Comparison of ENCODE assay signal across 2 cellular contexts in the genomic region with DNA sequence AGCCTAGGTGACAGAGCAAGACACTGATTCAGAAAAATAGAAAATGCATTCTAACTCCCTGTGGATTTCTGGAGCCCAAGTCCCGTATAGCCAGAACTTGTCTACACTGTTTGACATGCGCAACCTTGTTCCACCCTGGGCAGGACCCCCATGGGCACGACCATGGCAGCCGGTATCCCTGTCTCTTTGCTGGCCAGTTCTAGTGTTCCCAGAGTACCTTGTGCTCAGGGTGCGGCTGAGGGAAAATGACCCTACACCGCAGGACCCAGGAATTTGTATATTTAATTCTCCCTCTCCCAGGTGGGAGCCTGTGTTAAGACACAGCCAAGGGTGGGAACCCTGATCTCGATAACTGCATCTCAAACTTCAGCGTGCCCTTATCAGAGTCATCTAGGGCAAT.
TF ChIP-seq lines count a peak whose summit lies in the region.

No MANE protein-coding gene starts in this region.

TF ChIP-seq in H1, 55 proteins besides CTCF, POLR2A, EP300 and RAD21:
- no peak for TF ChIP-seq USF2 (IDR thresholded peaks at IDR 0.05; ENCODE audit: low read length)
- TF ChIP-seq TAF1 (IDR thresholded peaks at IDR 0.05; ENCODE audit: low read depth, low read length) = no peak
- no peak for TF ChIP-seq KDM4A (IDR thresholded peaks at IDR 0.05; ENCODE audit: low read depth, low read length, severe bottlenecking)
- no peak for TF ChIP-seq KDM5A (IDR thresholded peaks at IDR 0.05; ENCODE audit: low read length)
- no peak for TF ChIP-seq RNF2 (IDR thresholded peaks at IDR 0.05; ENCODE audit: borderline replicate concordance, low read depth, low read length, missing control alignments, poor library complexity, severe bottlenecking)
- TF ChIP-seq SP1 (IDR thresholded peaks at IDR 0.05; ENCODE audit: low read depth, low read length) = no peak
- TF ChIP-seq CHD7 (IDR thresholded peaks at IDR 0.05; ENCODE audit: insufficient replicate concordance, low read length) = no peak
- no peak for TF ChIP-seq KDM1A (IDR thresholded peaks at IDR 0.05; ENCODE audit: borderline replicate concordance, low read length)
- no peak for TF ChIP-seq TEAD4 (IDR thresholded peaks at IDR 0.05; ENCODE audit: low read depth, low read length)
- no peak for TF ChIP-seq TAF7 (optimal IDR thresholded peaks at IDR 0.05; ENCODE audit: borderline replicate concordance, low read depth, low read length)
- no peak for TF ChIP-seq CTBP2 (IDR thresholded peaks at IDR 0.05; ENCODE audit: borderline replicate concordance, insufficient read depth, insufficient read length, low read length)
- TF ChIP-seq, protein P1, sequence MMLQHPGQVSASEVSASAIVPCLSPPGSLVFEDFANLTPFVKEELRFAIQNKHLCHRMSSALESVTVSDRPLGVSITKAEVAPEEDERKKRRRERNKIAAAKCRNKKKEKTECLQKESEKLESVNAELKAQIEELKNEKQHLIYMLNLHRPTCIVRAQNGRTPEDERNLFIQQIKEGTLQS (IDR thresholded peaks at IDR 0.05; ENCODE audit: insufficient read depth, low read depth, low read length) = no peak

TF ChIP-seq in HepG2, 621 proteins besides CTCF, POLR2A, EP300 and RAD21:
- TF ChIP-seq, protein P2, sequence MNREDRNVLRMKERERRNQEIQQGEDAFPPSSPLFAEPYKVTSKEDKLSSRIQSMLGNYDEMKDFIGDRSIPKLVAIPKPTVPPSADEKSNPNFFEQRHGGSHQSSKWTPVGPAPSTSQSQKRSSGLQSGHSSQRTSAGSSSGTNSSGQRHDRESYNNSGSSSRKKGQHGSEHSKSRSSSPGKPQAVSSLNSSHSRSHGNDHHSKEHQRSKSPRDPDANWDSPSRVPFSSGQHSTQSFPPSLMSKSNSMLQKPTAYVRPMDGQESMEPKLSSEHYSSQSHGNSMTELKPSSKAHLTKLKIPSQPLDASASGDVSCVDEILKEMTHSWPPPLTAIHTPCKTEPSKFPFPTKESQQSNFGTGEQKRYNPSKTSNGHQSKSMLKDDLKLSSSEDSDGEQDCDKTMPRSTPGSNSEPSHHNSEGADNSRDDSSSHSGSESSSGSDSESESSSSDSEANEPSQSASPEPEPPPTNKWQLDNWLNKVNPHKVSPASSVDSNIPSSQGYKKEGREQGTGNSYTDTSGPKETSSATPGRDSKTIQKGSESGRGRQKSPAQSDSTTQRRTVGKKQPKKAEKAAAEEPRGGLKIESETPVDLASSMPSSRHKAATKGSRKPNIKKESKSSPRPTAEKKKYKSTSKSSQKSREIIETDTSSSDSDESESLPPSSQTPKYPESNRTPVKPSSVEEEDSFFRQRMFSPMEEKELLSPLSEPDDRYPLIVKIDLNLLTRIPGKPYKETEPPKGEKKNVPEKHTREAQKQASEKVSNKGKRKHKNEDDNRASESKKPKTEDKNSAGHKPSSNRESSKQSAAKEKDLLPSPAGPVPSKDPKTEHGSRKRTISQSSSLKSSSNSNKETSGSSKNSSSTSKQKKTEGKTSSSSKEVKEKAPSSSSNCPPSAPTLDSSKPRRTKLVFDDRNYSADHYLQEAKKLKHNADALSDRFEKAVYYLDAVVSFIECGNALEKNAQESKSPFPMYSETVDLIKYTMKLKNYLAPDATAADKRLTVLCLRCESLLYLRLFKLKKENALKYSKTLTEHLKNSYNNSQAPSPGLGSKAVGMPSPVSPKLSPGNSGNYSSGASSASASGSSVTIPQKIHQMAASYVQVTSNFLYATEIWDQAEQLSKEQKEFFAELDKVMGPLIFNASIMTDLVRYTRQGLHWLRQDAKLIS (CRISPR knock-in tag; IDR thresholded peaks at IDR 0.05) = no peak
- no peak for TF ChIP-seq ZNF451 (CRISPR knock-in tag; IDR thresholded peaks at IDR 0.05)
- TF ChIP-seq ZNF569 (CRISPR knock-in tag; IDR thresholded peaks at IDR 0.05; ENCODE audit: borderline replicate concordance) = no peak
- TF ChIP-seq ZNF335 (CRISPR knock-in tag; IDR thresholded peaks at IDR 0.05) = no peak
- no peak for TF ChIP-seq ZNF788 (CRISPR knock-in tag; IDR thresholded peaks at IDR 0.05; ENCODE audit: borderline replicate concordance)
- TF ChIP-seq, protein P3, sequence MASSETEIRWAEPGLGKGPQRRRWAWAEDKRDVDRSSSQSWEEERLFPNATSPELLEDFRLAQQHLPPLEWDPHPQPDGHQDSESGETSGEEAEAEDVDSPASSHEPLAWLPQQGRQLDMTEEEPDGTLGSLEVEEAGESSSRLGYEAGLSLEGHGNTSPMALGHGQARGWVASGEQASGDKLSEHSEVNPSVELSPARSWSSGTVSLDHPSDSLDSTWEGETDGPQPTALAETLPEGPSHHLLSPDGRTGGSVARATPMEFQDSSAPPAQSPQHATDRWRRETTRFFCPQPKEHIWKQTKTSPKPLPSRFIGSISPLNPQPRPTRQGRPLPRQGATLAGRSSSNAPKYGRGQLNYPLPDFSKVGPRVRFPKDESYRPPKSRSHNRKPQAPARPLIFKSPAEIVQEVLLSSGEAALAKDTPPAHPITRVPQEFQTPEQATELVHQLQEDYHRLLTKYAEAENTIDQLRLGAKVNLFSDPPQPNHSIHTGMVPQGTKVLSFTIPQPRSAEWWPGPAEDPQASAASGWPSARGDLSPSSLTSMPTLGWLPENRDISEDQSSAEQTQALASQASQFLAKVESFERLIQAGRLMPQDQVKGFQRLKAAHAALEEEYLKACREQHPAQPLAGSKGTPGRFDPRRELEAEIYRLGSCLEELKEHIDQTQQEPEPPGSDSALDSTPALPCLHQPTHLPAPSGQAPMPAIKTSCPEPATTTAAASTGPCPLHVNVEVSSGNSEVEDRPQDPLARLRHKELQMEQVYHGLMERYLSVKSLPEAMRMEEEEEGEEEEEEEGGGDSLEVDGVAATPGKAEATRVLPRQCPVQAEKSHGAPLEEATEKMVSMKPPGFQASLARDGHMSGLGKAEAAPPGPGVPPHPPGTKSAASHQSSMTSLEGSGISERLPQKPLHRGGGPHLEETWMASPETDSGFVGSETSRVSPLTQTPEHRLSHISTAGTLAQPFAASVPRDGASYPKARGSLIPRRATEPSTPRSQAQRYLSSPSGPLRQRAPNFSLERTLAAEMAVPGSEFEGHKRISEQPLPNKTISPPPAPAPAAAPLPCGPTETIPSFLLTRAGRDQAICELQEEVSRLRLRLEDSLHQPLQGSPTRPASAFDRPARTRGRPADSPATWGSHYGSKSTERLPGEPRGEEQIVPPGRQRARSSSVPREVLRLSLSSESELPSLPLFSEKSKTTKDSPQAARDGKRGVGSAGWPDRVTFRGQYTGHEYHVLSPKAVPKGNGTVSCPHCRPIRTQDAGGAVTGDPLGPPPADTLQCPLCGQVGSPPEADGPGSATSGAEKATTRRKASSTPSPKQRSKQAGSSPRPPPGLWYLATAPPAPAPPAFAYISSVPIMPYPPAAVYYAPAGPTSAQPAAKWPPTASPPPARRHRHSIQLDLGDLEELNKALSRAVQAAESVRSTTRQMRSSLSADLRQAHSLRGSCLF (CRISPR knock-in tag; IDR thresholded peaks at IDR 0.05; ENCODE audit: borderline replicate concordance) = no peak
- TF ChIP-seq FOXK1 (CRISPR knock-in tag; IDR thresholded peaks at IDR 0.05; ENCODE audit: borderline replicate concordance, low read depth) = no peak
- TF ChIP-seq ZNF225 (CRISPR knock-in tag; IDR thresholded peaks at IDR 0.05) = no peak
- TF ChIP-seq TOPORS (CRISPR knock-in tag; IDR thresholded peaks at IDR 0.05) = no peak
- no peak for TF ChIP-seq FIP1L1 (IDR thresholded peaks at IDR 0.05; ENCODE audit: borderline replicate concordance, insufficient read depth, low read depth, low read length)
- TF ChIP-seq KDM3A (CRISPR knock-in tag; IDR thresholded peaks at IDR 0.05; ENCODE audit: low read depth) = no peak
- no peak for TF ChIP-seq RARA (CRISPR knock-in tag; IDR thresholded peaks at IDR 0.05)
